Comparison of ENCODE assay signal across 16 cellular contexts in the genomic region with DNA sequence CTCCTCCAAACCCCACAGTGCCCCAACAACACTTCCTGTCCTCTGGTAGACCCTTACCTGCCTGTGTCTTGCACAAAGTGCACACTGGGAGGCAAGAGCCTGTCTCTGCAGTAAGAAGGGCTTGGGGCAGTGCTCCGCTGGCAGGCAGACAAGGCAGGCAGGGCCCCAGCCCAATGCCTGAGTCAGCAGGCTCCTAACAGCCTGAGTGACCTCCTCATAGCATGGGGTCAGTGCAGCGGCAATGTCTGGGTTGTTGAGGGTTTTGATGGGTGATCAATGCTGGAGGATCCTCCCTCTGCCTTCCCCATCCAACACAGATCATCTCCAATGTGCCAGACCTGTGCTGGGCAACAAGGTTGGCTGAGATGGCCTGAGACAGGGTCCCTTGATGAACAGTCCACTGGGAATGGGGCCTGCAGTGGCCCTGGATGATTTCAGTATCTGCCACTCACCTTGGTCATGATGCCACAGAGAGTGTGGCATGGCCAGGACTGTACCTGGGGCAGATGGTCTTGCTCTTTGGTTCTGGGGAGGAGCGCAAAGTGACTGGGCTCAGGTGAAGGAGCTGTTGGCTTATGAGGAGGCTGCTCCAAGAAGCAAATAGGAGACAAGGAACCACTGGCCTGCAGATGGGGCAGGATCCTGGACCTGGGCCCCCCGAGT. TPM values are rescaled to one million over a fixed set of nuclear protein-coding genes. Genes with fewer than 3 reads are reported as not detected.
DNase-seq lines count a peak whose midpoint lies in the region; ATAC-seq and TF ChIP-seq lines count a peak whose summit lies in the region.
"Had no signal": no experiment of that assay in that cellular context is flagged by ENCODE, and none has a peak within 500 bp of the region (broad histone marks: within the 10 kb centered on the region; RNA-seq: fewer than 3 reads in every experiment).

No MANE protein-coding gene starts in this region.

- TF ChIP-seq CTCF in Calu3 (IDR thresholded peaks at IDR 0.05; ENCODE audit: unreplicated experiment) (no peak), coronary artery (IDR thresholded peaks at IDR 0.05) (no peak)

- H3K27ac Mint-ChIP-seq in Calu3 (ENCODE audit: unreplicated experiment) = peak overlapping the region; percentile 43
- H3K27ac Mint-ChIP-seq: stimulated activated memory B cell treated with anti-CD40 and anti-IgM and Interleukin-4, amounts not matched to agents 10 μg/mL and 1 μg/mL and 100 μg/mL, for 72 hours had no signal

- H3K9me3 Mint-ChIP-seq in Calu3 (ENCODE audit: low read depth, unreplicated experiment) = no peaks in the 10 kb centered on the region
- H3K9me3 Mint-ChIP-seq: stimulated activated memory B cell treated with anti-CD40 and anti-IgM and Interleukin-4, amounts not matched to agents 10 μg/mL and 1 μg/mL and 100 μg/mL, for 72 hours had no signal

- H3K27ac ChIP-seq in coronary artery = no peak overlapping the region
- H3K27ac ChIP-seq: adrenal gland, psoas muscle had no signal

- ATAC-seq in GM18498 (IDR thresholded peaks at IDR 0.05; ENCODE audit: unreplicated experiment) (no peak), GM18502 (IDR thresholded peaks at IDR 0.05; ENCODE audit: poor library complexity, unreplicated experiment) (no peak)
- ATAC-seq: HCT116; stimulated activated memory B cell treated with anti-CD40 and anti-IgM and Interleukin-4, amounts not matched to agents 10 μg/mL and 1 μg/mL and 100 μg/mL, for 72 hours had no signal

- H3K4me1 Mint-ChIP-seq in Calu3 (ENCODE audit: low read depth, unreplicated experiment) = peaks cover 34% of the 10 kb centered on the region

- no peak overlapping the region for H3K4me3 ChIP-seq in coronary artery
- H3K4me3 ChIP-seq: adrenal gland, psoas muscle had no signal

- intact Hi-C loops in Calu3 (cut with micrococcal nuclease; ENCODE audit: unreplicated experiment) = no loop called here

- no TSS peak for BruUV-seq in Calu3 (replicated peaks; lab: Mats Ljungman, UMichigan)

- no peak overlapping the region for H3K4me3 Mint-ChIP-seq in Calu3 (ENCODE audit: low read depth, unreplicated experiment)
- H3K4me3 Mint-ChIP-seq: stimulated activated memory B cell treated with anti-CD40 and anti-IgM and Interleukin-4, amounts not matched to agents 10 μg/mL and 1 μg/mL and 100 μg/mL, for 72 hours had no signal

- DNase-seq in Calu3 (no peak), M059J (ENCODE audit: low read depth) (peak; percentile 80), coronary artery (ENCODE audit: low spot score) (peak; percentile 59), mesenteric fat pad (ENCODE audit: low spot score) (peak; percentile 81), NCI-H69 (lab: John Stamatoyannopoulos, UW) (no peak), HUDEP-2 (lab: John Stamatoyannopoulos, UW; ENCODE audit: unreplicated experiment in 76 of 76) (no peak)
- DNase-seq: BE2C, NCI-H526, psoas muscle, SHP77 treated with DMSO at 0.1 percent for 48 hours had no signal

- no peaks in the 10 kb centered on the region for H3K27me3 Mint-ChIP-seq in Calu3 (ENCODE audit: unreplicated experiment)
- H3K27me3 Mint-ChIP-seq: stimulated activated memory B cell treated with anti-CD40 and anti-IgM and Interleukin-4, amounts not matched to agents 10 μg/mL and 1 μg/mL and 100 μg/mL, for 72 hours had no signal

- peaks cover 65% of the 10 kb centered on the region for H3K36me3 Mint-ChIP-seq in Calu3 (ENCODE audit: insufficient read depth, unreplicated experiment)

- CTCF ChIA-PET in Calu3 (lab: Charles Lee) = no interaction called here

RNA-seq across cellular contexts. Expression of a gene that starts 55.6 kb away (rescaled TPM):
- 0.12 TPM in 1 of 2 replicates, not detected in the other for total RNA-seq in Calu3 (2022)
- total RNA-seq in M059J (2014; rRNA removed; shearing (Covaris generic)) = 0.49 TPM in 1 of 2 replicates, not detected in the other
- total RNA-seq in mesenteric fat pad = 1.2 TPM
- total RNA-seq: mononuclear cell had no signal

Comparison
In these comparisons a context has a peak if more than half of its experiments do, and no peak if none do; other contexts are left out.
1. DNase-seq: peak in M059J (single experiment), coronary artery (single experiment) and mesenteric fat pad (single experiment); none in Calu3 (single experiment), NCI-H69 (single experiment) and HUDEP-2 (0 of 76).